Comparison of ENCODE assay signal across 18 cellular contexts in genomic region chr9:69918317-69918716, GRCh38.
DNase-seq lines count a peak whose midpoint lies in the region; ATAC-seq, FAIRE-seq and TF ChIP-seq lines count a peak whose summit lies in the region.
"Had no signal": no experiment of that assay in that cellular context is flagged by ENCODE, and none has a peak within 500 bp of the region (broad histone marks: within the 10 kb centered on the region; RNA-seq: fewer than 3 reads in every experiment).

No MANE protein-coding gene starts in this region.

- H3K4me3 Mint-ChIP-seq in natural killer cell treated with Interleukin-12 subunit alpha and Interleukin-12 subunit beta and Interleukin-15 and Interleukin-18, amount 100 ng/mL, for 72 hours, result no peak overlapping the region
- H3K4me3 Mint-ChIP-seq: CD8-positive, alpha-beta T cell had no signal

- intact Hi-C loops in left ventricle myocardium superior (cut with micrococcal nuclease), result no loop called here
- intact Hi-C loops in sciatic nerve (cut with DNase I), result no loop called here

- TF ChIP-seq POLR2A in H54 (IDR thresholded peaks at IDR 0.05; ENCODE audit: low read depth, low read length), result no peak

- no peaks in the 10 kb centered on the region for H3K9me3 Mint-ChIP-seq in natural killer cell treated with Interleukin-12 subunit alpha and Interleukin-12 subunit beta and Interleukin-15 and Interleukin-18, amount 100 ng/mL, for 72 hours
- H3K9me3 Mint-ChIP-seq: CD8-positive, alpha-beta T cell had no signal

- H3K27me3 Mint-ChIP-seq in natural killer cell treated with Interleukin-12 subunit alpha and Interleukin-12 subunit beta and Interleukin-15 and Interleukin-18, amount 100 ng/mL, for 72 hours, result peaks cover 7 to 9% of the 10 kb centered on the region in 2 donors

- no peaks in the 10 kb centered on the region for H3K36me3 Mint-ChIP-seq in natural killer cell treated with Interleukin-12 subunit alpha and Interleukin-12 subunit beta and Interleukin-15 and Interleukin-18, amount 100 ng/mL, for 72 hours
- H3K36me3 Mint-ChIP-seq: CD8-positive, alpha-beta T cell had no signal

- H3K4me1 Mint-ChIP-seq in natural killer cell treated with Interleukin-12 subunit alpha and Interleukin-12 subunit beta and Interleukin-15 and Interleukin-18, amount 100 ng/mL, for 72 hours (ENCODE audit: low read depth in 2 of 2), result peaks cover 0 to 3% of the 10 kb centered on the region in 2 donors

- peak; percentile 54 for ATAC-seq in left ventricle myocardium superior
- peak; percentile 69 for ATAC-seq in sciatic nerve
- no peak for ATAC-seq in HG03378 (IDR thresholded peaks at IDR 0.05; ENCODE audit: unreplicated experiment)
- no peak for ATAC-seq in GM21447 (IDR thresholded peaks at IDR 0.05; ENCODE audit: unreplicated experiment)
- no peak for ATAC-seq in natural killer cell treated with Interleukin-12 subunit alpha and Interleukin-12 subunit beta and Interleukin-15 and Interleukin-18, amount 100 ng/mL, for 72 hours
- ATAC-seq: CD8-positive, alpha-beta T cell had no signal

- FAIRE-seq in H54 (lab: Jason Lieb, UNC), result peak; percentile 70
- FAIRE-seq: D721Med, G401.6, GM12891 had no signal

- no peak for DNase-seq in H54 (ENCODE audit: insufficient read length, low spot score)
- peak; percentile 24 for DNase-seq in MV-4-11 (lab: John Stamatoyannopoulos, UW)
- DNase-seq in left ventricle myocardium superior, result no peak
- no peak for DNase-seq in sciatic nerve (ENCODE audit: low spot score)
- no peak for DNase-seq in natural killer cell treated with Interleukin-12 subunit alpha and Interleukin-12 subunit beta and Interleukin-15 and Interleukin-18, amount 100 ng/mL, for 72 hours (ENCODE audit: low spot score)
- DNase-seq: BE2C; CD8-positive, alpha-beta T cell; DMS79 treated with DMSO at 0.1 percent for 48 hours; NCI-H2029; NCI-H510A; NCI-H82; Peyer's patch; SIG-M5 had no signal

- H3K27ac Mint-ChIP-seq in natural killer cell treated with Interleukin-12 subunit alpha and Interleukin-12 subunit beta and Interleukin-15 and Interleukin-18, amount 100 ng/mL, for 72 hours, result no peak overlapping the region
- H3K27ac Mint-ChIP-seq: CD8-positive, alpha-beta T cell had no signal

Comparison
In these comparisons a context has a peak if more than half of its experiments do, and no peak if none do; other contexts are left out.
1. ATAC-seq: peak in left ventricle myocardium superior (single experiment) and sciatic nerve (single experiment); none in HG03378 (single experiment), GM21447 (single experiment) and natural killer cell treated with Interleukin-12 subunit alpha and Interleukin-12 subunit beta and Interleukin-15 and Interleukin-18, amount 100 ng/mL, for 72 hours (0 of 2).